In the genomic region with DNA sequence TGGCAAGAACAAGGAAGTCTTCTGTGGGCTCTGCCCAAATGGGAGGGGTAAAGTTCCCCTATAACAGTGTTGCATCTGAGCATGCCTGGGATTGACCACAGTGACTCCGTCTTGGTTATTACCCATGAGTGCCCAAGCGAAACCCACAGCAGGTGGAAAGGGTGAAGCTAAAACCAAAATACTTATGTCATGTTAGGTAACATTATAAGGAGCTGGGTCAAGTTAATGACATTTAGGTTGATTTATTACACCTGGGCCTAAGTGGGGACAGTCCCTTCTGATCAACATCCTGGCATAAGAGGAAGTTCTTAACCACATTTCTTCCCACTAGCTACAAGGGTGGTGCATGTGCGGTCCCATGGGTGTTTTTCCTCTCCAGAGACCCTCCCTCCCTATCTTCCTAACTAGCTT, we compare ENCODE assay signal across 13 cellular contexts. TPM values are rescaled to one million over a fixed set of nuclear protein-coding genes. Genes with fewer than 3 reads are reported as not detected.
DNase-seq lines count a peak whose midpoint lies in the region; ATAC-seq and TF ChIP-seq lines count a peak whose summit lies in the region.
"Had no signal": no experiment of that assay in that cellular context is flagged by ENCODE, and none has a peak within 500 bp of the region (broad histone marks: within the 10 kb centered on the region; RNA-seq: fewer than 3 reads in every experiment).

No MANE protein-coding gene starts in this region.

- no peak overlapping the region for H3K9ac ChIP-seq in DND-41 (ENCODE audit: low read depth, low read length)

- peak overlapping the region; percentile 74 for H3K27ac ChIP-seq in DND-41 (ENCODE audit: low read length)
- H3K27ac ChIP-seq: breast epithelium, right atrium auricular region, RWPE1, thyroid gland, WERI-Rb-1 had no signal

- TF ChIP-seq CTCF in DND-41 (IDR thresholded peaks at IDR 0.05; ENCODE audit: borderline replicate concordance, extremely low read depth, low read length, poor library complexity, severe bottlenecking), result no peak

- peaks cover 35% of the 10 kb centered on the region for H3K36me3 Mint-ChIP-seq in activated naive CD8-positive, alpha-beta T cell treated with anti-CD3 and anti-CD28 coated beads for 36 hours

- no peaks in the 10 kb centered on the region for H3K79me2 ChIP-seq in DND-41 (ENCODE audit: insufficient read depth, low read length)

- peak overlapping the region; percentile 21 for H2AFZ ChIP-seq in DND-41 (ENCODE audit: low read depth, low read length)

- DNase-seq in DND-41 (peak; percentile 64), NCI-H2029 (lab: John Stamatoyannopoulos, UW) (no peak), DMS114 treated with DMSO at 0.1 percent for 48 hours (lab: John Stamatoyannopoulos, UW; ENCODE audit: unreplicated experiment) (no peak), midbrain (lab: John Stamatoyannopoulos, UW) (no peak)
- peak; percentile 26 for DNase-seq in activated naive CD8-positive, alpha-beta T cell treated with anti-CD3 and anti-CD28 coated beads for 36 hours
- DNase-seq: thyroid gland, WERI-Rb-1 had no signal

- H3K4me3 Mint-ChIP-seq in activated naive CD8-positive, alpha-beta T cell treated with anti-CD3 and anti-CD28 coated beads for 36 hours, result no peak overlapping the region

- ATAC-seq in DND-41 (ENCODE audit: insufficient read depth, low read depth) (peak; percentile 87), GM19438 (IDR thresholded peaks at IDR 0.05; ENCODE audit: low read depth, unreplicated experiment) (peak; percentile 81), HG03565 (IDR thresholded peaks at IDR 0.05; ENCODE audit: unreplicated experiment) (peak; percentile 60), HG02885 (IDR thresholded peaks at IDR 0.05; ENCODE audit: poor library complexity, unreplicated experiment) (no peak)

- H3K4me1 ChIP-seq in DND-41 (ENCODE audit: insufficient read depth, low read length), result peaks cover 27% of the 10 kb centered on the region
- H3K4me1 ChIP-seq: breast epithelium had no signal

- no peaks in the 10 kb centered on the region for H3K36me3 ChIP-seq in DND-41 (ENCODE audit: insufficient read depth, low read length)
- H3K36me3 ChIP-seq: breast epithelium, right atrium auricular region, thyroid gland, WERI-Rb-1 had no signal

- peaks cover 49% of the 10 kb centered on the region for H3K27me3 Mint-ChIP-seq in activated naive CD8-positive, alpha-beta T cell treated with anti-CD3 and anti-CD28 coated beads for 36 hours

- no peaks in the 10 kb centered on the region for H3K27me3 ChIP-seq in DND-41 (ENCODE audit: insufficient read depth, low read length, poor library complexity)
- H3K27me3 ChIP-seq: breast epithelium, right atrium auricular region, thyroid gland had no signal

- no peak overlapping the region for H3K27ac Mint-ChIP-seq in activated naive CD8-positive, alpha-beta T cell treated with anti-CD3 and anti-CD28 coated beads for 36 hours

- peaks cover 44% of the 10 kb centered on the region for H3K9me3 ChIP-seq in DND-41 (ENCODE audit: insufficient read depth, low read length, severe bottlenecking)
- H3K9me3 ChIP-seq: breast epithelium, thyroid gland had no signal

- peaks cover 60% of the 10 kb centered on the region for H3K9me3 Mint-ChIP-seq in activated naive CD8-positive, alpha-beta T cell treated with anti-CD3 and anti-CD28 coated beads for 36 hours

- no peaks in the 10 kb centered on the region for H4K20me1 ChIP-seq in DND-41 (ENCODE audit: insufficient read depth, low read length)

- H3K4me3 ChIP-seq in DND-41 (ENCODE audit: low read depth in 1 of 2, low read length in 2 of 2), result peak overlapping the region in 1 of 2 experiments; percentile 24; a peak in 1 of 4 replicates
- H3K4me3 ChIP-seq: breast epithelium, right atrium auricular region, thyroid gland had no signal

- H3K4me2 ChIP-seq in DND-41 (ENCODE audit: insufficient read depth, low read length), result peak overlapping the region; percentile 28; the same call in 1 of the 2 replicates

- H3K4me1 Mint-ChIP-seq in activated naive CD8-positive, alpha-beta T cell treated with anti-CD3 and anti-CD28 coated beads for 36 hours, result peaks cover 15% of the 10 kb centered on the region

RNA-seq across cellular contexts. Expression of gene ZNF732, which starts 1.3 kb away (rescaled TPM):
- total RNA-seq in activated naive CD8-positive, alpha-beta T cell treated with anti-CD3 and anti-CD28 coated beads for 36 hours, result under 1 TPM in 1 of 2 experiments, not detected in 1; 0.10 TPM
- total RNA-seq: right atrium auricular region had no signal

RNA-seq across cellular contexts. Expression of gene ZNF141, which starts 31.1 kb away (rescaled TPM):
- 10 to 100 TPM; 26.2 to 27.5 TPM for total RNA-seq in activated naive CD8-positive, alpha-beta T cell treated with anti-CD3 and anti-CD28 coated beads for 36 hours

Comparison
In these comparisons a context has a peak if more than half of its experiments do, and no peak if none do; other contexts are left out.
1. DNase-seq: peak in DND-41 (single experiment) and activated naive CD8-positive, alpha-beta T cell treated with anti-CD3 and anti-CD28 coated beads for 36 hours (single experiment); none in NCI-H2029 (single experiment), DMS114 treated with DMSO at 0.1 percent for 48 hours (single experiment) and midbrain (single experiment).